Comparison of ENCODE assay signal across 1 cellular context in the genomic region with DNA sequence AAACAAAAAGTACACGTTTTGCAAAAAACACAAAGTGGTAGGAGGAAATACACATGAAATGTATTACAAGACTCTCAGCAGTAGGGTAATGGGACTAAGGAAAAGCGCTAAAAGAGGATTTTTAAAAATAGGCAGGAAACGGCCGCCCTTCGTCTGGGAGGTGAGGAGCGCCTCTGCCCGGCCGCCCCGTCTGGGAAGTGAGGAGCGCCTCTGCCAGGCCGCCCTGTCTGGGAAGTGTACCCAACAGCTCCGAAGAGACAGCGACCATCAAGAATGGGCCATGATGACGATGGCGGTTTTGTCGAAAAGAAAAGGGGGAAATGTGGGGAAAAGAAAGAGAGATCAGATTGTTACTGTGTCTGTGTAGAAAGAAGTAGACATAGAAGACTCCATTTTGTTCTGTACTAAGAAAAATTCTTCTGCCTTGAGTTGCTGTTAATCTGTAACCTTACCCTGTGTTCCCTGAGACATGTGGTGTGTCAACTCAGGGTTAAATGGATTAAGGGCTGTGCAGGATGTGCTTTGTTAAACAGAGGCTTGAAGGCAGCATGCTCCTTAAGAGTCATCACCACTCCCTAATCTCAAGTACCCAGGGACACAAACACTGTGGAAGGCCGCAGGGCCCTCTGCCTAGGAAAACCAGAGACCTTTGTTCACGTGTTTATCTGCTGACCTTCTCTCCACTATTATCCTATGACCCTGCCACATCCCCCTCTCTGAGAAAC.
TF ChIP-seq lines count a peak whose summit lies in the region.

No MANE protein-coding gene starts in this region.

TF ChIP-seq in HepG2, 621 proteins besides CTCF, POLR2A, EP300 and RAD21:
- TF ChIP-seq, protein P1, sequence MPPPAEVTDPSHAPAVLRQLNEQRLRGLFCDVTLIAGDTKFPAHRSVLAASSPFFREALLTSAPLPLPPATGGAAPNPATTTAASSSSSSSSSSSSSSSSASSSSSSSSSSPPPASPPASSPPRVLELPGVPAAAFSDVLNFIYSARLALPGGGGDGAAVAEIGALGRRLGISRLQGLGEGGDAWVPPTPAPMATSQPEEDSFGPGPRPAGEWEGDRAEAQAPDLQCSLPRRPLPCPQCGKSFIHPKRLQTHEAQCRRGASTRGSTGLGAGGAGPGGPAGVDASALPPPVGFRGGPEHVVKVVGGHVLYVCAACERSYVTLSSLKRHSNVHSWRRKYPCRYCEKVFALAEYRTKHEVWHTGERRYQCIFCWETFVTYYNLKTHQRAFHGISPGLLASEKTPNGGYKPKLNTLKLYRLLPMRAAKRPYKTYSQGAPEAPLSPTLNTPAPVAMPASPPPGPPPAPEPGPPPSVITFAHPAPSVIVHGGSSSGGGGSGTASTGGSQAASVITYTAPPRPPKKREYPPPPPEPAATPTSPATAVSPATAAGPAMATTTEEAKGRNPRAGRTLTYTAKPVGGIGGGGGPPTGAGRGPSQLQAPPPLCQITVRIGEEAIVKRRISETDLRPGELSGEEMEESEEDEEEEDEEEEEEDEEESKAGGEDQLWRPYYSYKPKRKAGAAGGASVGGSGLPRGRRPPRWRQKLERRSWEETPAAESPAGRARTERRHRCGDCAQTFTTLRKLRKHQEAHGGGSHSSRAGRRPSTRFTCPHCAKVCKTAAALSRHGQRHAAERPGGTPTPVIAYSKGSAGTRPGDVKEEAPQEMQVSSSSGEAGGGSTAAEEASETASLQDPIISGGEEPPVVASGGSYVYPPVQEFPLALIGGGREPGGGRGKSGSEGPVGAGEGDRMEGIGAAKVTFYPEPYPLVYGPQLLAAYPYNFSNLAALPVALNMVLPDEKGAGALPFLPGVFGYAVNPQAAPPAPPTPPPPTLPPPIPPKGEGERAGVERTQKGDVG (CRISPR knock-in tag; IDR thresholded peaks at IDR 0.05; ENCODE audit: borderline replicate concordance) = 0 out of 2 replicates have a peak, but pooled peaks have one; percentile 41
- peak; percentile 80 for TF ChIP-seq ZNF652 (CRISPR knock-in tag; IDR thresholded peaks at IDR 0.05; ENCODE audit: borderline replicate concordance, low read depth)
